1 cellular context compared by ENCODE assay signal in genomic region chr19:54141356-54141755, GRCh38.
TF ChIP-seq lines count a peak whose summit lies in the region.

No MANE protein-coding gene starts in this region.

TF ChIP-seq in HepG2, 621 proteins besides CTCF, POLR2A, EP300 and RAD21:
- TF ChIP-seq ZNF660 (CRISPR knock-in tag; IDR thresholded peaks at IDR 0.05; ENCODE audit: borderline replicate concordance, low read depth) (no peak), STAG1 (CRISPR knock-in tag; IDR thresholded peaks at IDR 0.05) (no peak), ZBTB26 (CRISPR knock-in tag; IDR thresholded peaks at IDR 0.05; ENCODE audit: borderline replicate concordance) (no peak), ZNF724P (CRISPR knock-in tag; IDR thresholded peaks at IDR 0.05; ENCODE audit: borderline replicate concordance) (no peak), FOSL2 (CRISPR knock-in tag; IDR thresholded peaks at IDR 0.05) (no peak), ZBTB20 (CRISPR knock-in tag; IDR thresholded peaks at IDR 0.05; ENCODE audit: borderline replicate concordance, low read depth) (no peak), CBX2 (IDR thresholded peaks at IDR 0.05; ENCODE audit: low read depth, low read length) (no peak), CBX2 (CRISPR knock-in tag; IDR thresholded peaks at IDR 0.05; ENCODE audit: low read depth) (no peak), BCLAF1 (IDR thresholded peaks at IDR 0.05) (no peak)
